21 cellular contexts compared by ENCODE assay signal in the genomic region with DNA sequence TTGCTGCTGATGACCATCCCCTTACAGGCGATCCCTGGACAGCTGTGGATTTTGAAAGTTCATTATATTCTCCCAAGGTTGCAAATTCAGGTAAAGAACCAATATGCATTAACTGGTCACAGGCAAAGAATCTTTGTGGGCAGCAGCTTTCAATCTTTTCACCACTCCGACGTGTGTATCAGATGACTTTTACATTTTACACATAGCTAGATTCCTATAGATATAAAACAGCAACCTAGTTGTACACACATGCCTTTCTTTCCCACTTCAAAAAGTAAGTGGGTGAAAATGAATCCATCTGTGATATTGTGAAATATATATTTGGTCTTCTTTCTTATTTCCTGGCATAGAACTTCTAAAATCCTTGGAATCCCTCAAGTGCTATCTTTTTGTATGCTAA.
"Had no signal": no experiment of that assay in that cellular context is flagged by ENCODE, and none has a peak within 500 bp of the region (broad histone marks: within the 10 kb centered on the region; RNA-seq: fewer than 3 reads in every experiment).

No MANE protein-coding gene starts in this region.

- H3K9ac ChIP-seq: SK-N-SH had no signal

- H3K27ac ChIP-seq: RWPE1 had no signal

- H3K36me3 ChIP-seq: MG63 had no signal

- ATAC-seq: HepG2, Panc1, PC-3 had no signal

- FAIRE-seq: HepG2 had no signal

- H3K27me3 ChIP-seq: MG63 had no signal

- H3K9me3 ChIP-seq: MG63, SK-N-SH had no signal

- H3K4me3 ChIP-seq: MG63 had no signal

- DNase-seq: IMR-90, Karpas-422, KG1, MG63, NCI-H1092 treated with DMSO at 0.1 percent for 48 hours, NCI-H1436, NCI-H187, NCI-H2029, NCI-H2081 treated with DMSO at 0.1 percent for 48 hours, NCI-H2171, NCI-H226, NCI-H510A, NCI-H524 treated with DMSO at 0.1 percent for 48 hours, NCI-H69, NCI-H774, PC-3, SHP77, SK-N-SH had no signal

- H3K4me2 ChIP-seq: SK-N-SH had no signal
